Comparison of ENCODE assay signal across 2 cellular contexts in genomic region chr5:150122158-150122510, GRCh38.
TF ChIP-seq lines count a peak whose summit lies in the region.

No MANE protein-coding gene starts in this region.

TF ChIP-seq in GM12878, 131 proteins besides CTCF, POLR2A, EP300 and RAD21 (continues in another document):
- TF ChIP-seq CBFB (IDR thresholded peaks at IDR 0.05; ENCODE audit: low read depth) (no peak), MEF2B (IDR thresholded peaks at IDR 0.05; ENCODE audit: partially characterized antibody, poor library complexity, severe bottlenecking) (no peak), SMC3 (IDR thresholded peaks at IDR 0.05; ENCODE audit: borderline replicate concordance, low read length) (peak; percentile 71), PAX8 (IDR thresholded peaks at IDR 0.05) (no peak), NR2F1 (conservative IDR thresholded peaks at IDR 0.05) (peak; percentile 97), E2F8 (IDR thresholded peaks at IDR 0.05; ENCODE audit: low read depth, partially characterized antibody) (no peak), BHLHE40 (IDR thresholded peaks at IDR 0.05; ENCODE audit: borderline replicate concordance in 1 of 2, low read depth in 2 of 2, low read length in 1 of 2) (peak in 1 of 2 experiments; percentile 8; a peak in 1 of 4 replicates), NBN (IDR thresholded peaks at IDR 0.05) (no peak), YY1 (IDR thresholded peaks at IDR 0.05; ENCODE audit: low read depth, low read length) (0 out of 2 replicates have a peak, but pooled peaks have one; percentile 29), NR2C1 (IDR thresholded peaks at IDR 0.05) (peak; percentile 86), PBX3 (IDR thresholded peaks at IDR 0.05; ENCODE audit: insufficient replicate concordance, low read depth, low read length) (no peak), ZNF622 (IDR thresholded peaks at IDR 0.05) (no peak), SMAD1 (IDR thresholded peaks at IDR 0.05; ENCODE audit: low read depth, partially characterized antibody) (no peak), WRNIP1 (IDR thresholded peaks at IDR 0.05; ENCODE audit: borderline replicate concordance, low read depth, low read length) (no peak), NR2C2 (IDR thresholded peaks at IDR 0.05; ENCODE audit: borderline replicate concordance, control insufficient read depth, insufficient read length, low read depth) (peak; percentile 56), ZNF217 (IDR thresholded peaks at IDR 0.05) (no peak), CBX5 (IDR thresholded peaks at IDR 0.05; ENCODE audit: low read depth) (no peak), HDAC6 (IDR thresholded peaks at IDR 0.05; ENCODE audit: unreplicated experiment) (no peak), CHD1 (IDR thresholded peaks at IDR 0.05; ENCODE audit: low read depth, low read length) (no peak)
- TF ChIP-seq, protein P1, sequence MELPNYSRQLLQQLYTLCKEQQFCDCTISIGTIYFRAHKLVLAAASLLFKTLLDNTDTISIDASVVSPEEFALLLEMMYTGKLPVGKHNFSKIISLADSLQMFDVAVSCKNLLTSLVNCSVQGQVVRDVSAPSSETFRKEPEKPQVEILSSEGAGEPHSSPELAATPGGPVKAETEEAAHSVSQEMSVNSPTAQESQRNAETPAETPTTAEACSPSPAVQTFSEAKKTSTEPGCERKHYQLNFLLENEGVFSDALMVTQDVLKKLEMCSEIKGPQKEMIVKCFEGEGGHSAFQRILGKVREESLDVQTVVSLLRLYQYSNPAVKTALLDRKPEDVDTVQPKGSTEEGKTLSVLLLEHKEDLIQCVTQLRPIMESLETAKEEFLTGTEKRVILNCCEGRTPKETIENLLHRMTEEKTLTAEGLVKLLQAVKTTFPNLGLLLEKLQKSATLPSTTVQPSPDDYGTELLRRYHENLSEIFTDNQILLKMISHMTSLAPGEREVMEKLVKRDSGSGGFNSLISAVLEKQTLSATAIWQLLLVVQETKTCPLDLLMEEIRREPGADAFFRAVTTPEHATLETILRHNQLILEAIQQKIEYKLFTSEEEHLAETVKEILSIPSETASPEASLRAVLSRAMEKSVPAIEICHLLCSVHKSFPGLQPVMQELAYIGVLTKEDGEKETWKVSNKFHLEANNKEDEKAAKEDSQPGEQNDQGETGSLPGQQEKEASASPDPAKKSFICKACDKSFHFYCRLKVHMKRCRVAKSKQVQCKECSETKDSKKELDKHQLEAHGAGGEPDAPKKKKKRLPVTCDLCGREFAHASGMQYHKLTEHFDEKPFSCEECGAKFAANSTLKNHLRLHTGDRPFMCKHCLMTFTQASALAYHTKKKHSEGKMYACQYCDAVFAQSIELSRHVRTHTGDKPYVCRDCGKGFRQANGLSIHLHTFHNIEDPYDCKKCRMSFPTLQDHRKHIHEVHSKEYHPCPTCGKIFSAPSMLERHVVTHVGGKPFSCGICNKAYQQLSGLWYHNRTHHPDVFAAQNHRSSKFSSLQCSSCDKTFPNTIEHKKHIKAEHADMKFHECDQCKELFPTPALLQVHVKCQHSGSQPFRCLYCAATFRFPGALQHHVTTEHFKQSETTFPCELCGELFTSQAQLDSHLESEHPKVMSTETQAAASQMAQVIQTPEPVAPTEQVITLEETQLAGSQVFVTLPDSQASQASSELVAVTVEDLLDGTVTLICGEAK (IDR thresholded peaks at IDR 0.05; ENCODE audit: borderline replicate concordance), result no peak
- TF ChIP-seq, protein P2, sequence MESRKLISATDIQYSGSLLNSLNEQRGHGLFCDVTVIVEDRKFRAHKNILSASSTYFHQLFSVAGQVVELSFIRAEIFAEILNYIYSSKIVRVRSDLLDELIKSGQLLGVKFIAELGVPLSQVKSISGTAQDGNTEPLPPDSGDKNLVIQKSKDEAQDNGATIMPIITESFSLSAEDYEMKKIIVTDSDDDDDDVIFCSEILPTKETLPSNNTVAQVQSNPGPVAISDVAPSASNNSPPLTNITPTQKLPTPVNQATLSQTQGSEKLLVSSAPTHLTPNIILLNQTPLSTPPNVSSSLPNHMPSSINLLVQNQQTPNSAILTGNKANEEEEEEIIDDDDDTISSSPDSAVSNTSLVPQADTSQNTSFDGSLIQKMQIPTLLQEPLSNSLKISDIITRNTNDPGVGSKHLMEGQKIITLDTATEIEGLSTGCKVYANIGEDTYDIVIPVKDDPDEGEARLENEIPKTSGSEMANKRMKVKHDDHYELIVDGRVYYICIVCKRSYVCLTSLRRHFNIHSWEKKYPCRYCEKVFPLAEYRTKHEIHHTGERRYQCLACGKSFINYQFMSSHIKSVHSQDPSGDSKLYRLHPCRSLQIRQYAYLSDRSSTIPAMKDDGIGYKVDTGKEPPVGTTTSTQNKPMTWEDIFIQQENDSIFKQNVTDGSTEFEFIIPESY (IDR thresholded peaks at IDR 0.05), result peak; percentile 72; the same call in 1 of the 2 replicates

TF ChIP-seq in HEK293T, 16 proteins besides CTCF, POLR2A, EP300 and RAD21:
- no peak for TF ChIP-seq L3MBTL2 (conservative IDR thresholded peaks at IDR 0.05)
- TF ChIP-seq ARNT (IDR thresholded peaks at IDR 0.05), result no peak
- no peak for TF ChIP-seq FOXA1 (IDR thresholded peaks at IDR 0.05)
- TF ChIP-seq ELF4 (IDR thresholded peaks at IDR 0.05), result no peak
- no peak for TF ChIP-seq LEF1 (IDR thresholded peaks at IDR 0.05; ENCODE audit: borderline replicate concordance)
- no peak for TF ChIP-seq HDGF (IDR thresholded peaks at IDR 0.05; ENCODE audit: borderline replicate concordance)
- TF ChIP-seq ZNF384 (IDR thresholded peaks at IDR 0.05), result no peak
- no peak for TF ChIP-seq BHLHE40 (IDR thresholded peaks at IDR 0.05; ENCODE audit: borderline replicate concordance)
- TF ChIP-seq, protein P3, sequence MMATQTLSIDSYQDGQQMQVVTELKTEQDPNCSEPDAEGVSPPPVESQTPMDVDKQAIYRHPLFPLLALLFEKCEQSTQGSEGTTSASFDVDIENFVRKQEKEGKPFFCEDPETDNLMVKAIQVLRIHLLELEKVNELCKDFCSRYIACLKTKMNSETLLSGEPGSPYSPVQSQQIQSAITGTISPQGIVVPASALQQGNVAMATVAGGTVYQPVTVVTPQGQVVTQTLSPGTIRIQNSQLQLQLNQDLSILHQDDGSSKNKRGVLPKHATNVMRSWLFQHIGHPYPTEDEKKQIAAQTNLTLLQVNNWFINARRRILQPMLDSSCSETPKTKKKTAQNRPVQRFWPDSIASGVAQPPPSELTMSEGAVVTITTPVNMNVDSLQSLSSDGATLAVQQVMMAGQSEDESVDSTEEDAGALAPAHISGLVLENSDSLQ (IDR thresholded peaks at IDR 0.05), result no peak
- TF ChIP-seq NFRKB (IDR thresholded peaks at IDR 0.05), result no peak
- TF ChIP-seq SP1 (IDR thresholded peaks at IDR 0.05), result no peak
- TF ChIP-seq SUZ12 (IDR thresholded peaks at IDR 0.05), result no peak
- TF ChIP-seq TARDBP (IDR thresholded peaks at IDR 0.05), result no peak
- TF ChIP-seq CTBP1 (IDR thresholded peaks at IDR 0.05; ENCODE audit: borderline replicate concordance), result no peak
- no peak for TF ChIP-seq FOXK2 (IDR thresholded peaks at IDR 0.05)
- no peak for TF ChIP-seq FOXM1 (IDR thresholded peaks at IDR 0.05; ENCODE audit: borderline replicate concordance)
TF ChIP-seq in HEK293T: peak in this region for 0.
